Comparison of ENCODE assay signal across 16 cellular contexts in the genomic region with DNA sequence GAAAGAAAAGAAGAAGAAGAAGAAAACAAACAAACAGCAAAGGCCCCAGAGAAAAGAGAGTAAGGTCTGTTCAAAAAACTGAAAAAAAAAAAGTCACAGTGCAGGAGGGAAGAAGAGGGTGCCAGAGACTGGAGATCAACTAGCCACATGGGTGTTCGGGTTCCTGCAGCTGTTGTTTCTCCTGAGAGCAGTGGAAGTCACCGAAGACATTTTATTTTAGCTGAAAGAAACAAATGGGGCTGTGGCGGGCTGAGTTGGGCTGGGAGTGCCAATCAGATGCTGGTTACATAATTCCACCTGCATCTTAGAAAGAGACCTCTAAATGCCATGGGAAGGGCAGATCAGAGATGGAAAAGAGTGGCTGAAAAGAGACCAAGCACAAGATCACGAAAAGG. TPM values are rescaled to one million over a fixed set of nuclear protein-coding genes. Genes with fewer than 3 reads are reported as not detected.
DNase-seq lines count a peak whose midpoint lies in the region; ATAC-seq, FAIRE-seq and TF ChIP-seq lines count a peak whose summit lies in the region.
"Had no signal": no experiment of that assay in that cellular context is flagged by ENCODE, and none has a peak within 500 bp of the region (broad histone marks: within the 10 kb centered on the region; RNA-seq: fewer than 3 reads in every experiment).

No MANE protein-coding gene starts in this region.

- H3K4me3 ChIP-seq in A673 (ENCODE audit: low read depth, low read length, poor library complexity, severe bottlenecking) (no peak overlapping the region), H1 (ENCODE audit: extremely low read depth in 1 of 4, insufficient read depth in 2 of 4, low read depth in 3 of 4, low read length in 4 of 4) (no peak overlapping the region), dorsolateral prefrontal cortex (no peak overlapping the region)
- H3K4me3 ChIP-seq: adrenal gland, SK-N-MC had no signal

- H3K36me3 ChIP-seq in A673 (ENCODE audit: insufficient read depth, low read length, poor library complexity, severe bottlenecking) (no peaks in the 10 kb centered on the region), H1 (ENCODE audit: control insufficient read depth in 2 of 4, insufficient read depth in 4 of 4, low read length in 3 of 4) (no peaks in the 10 kb centered on the region)
- H3K36me3 ChIP-seq: adrenal gland had no signal

- peaks cover 13 to 97% of the 10 kb centered on the region in 2 experiments for H3K79me2 ChIP-seq in H1 (ENCODE audit: control insufficient read depth in 1 of 2, insufficient read depth in 2 of 2, low read length in 2 of 2)

- no peaks in the 10 kb centered on the region for H3K9me3 Mint-ChIP-seq in osteocyte (ENCODE audit: unreplicated experiment)
- H3K9me3 Mint-ChIP-seq: natural killer cell had no signal

- H3K36me3 Mint-ChIP-seq in osteocyte (ENCODE audit: unreplicated experiment): no peaks in the 10 kb centered on the region
- H3K36me3 Mint-ChIP-seq: natural killer cell had no signal

- TF ChIP-seq CTCF in A673 (conservative IDR thresholded peaks at IDR 0.05; ENCODE audit: low read depth, low read length): no peak
- no peak for TF ChIP-seq CTCF in H1 (IDR thresholded peaks at IDR 0.05; ENCODE audit: control extremely low read depth in 1 of 3, insufficient read depth in 1 of 3, low read depth in 1 of 3, low read length in 3 of 3)
- TF ChIP-seq CTCF in osteocyte (IDR thresholded peaks at IDR 0.05): no peak
- no peak for TF ChIP-seq CTCF in dorsolateral prefrontal cortex (IDR thresholded peaks at IDR 0.05 in 54 of 56, conservative IDR thresholded peaks at IDR 0.05 in 2 of 56; ENCODE audit: low read depth in 1 of 56, partially characterized antibody in 56 of 56)

- no peaks in the 10 kb centered on the region; the same call in 1 of the 2 replicates for H3K23me2 ChIP-seq in H1 (ENCODE audit: low read depth, low read length)

- intact Hi-C loops in A673 (cut with micrococcal nuclease; ENCODE audit: unreplicated experiment): no loop called here
- intact Hi-C loops in dorsolateral prefrontal cortex (cut with DNase I): no loop called here

- H3K9ac ChIP-seq in H1 (replicated peaks in 1 of 4; ENCODE audit: extremely low read depth in 1 of 4, low read depth in 3 of 4, low read length in 3 of 4): no peak overlapping the region

- FAIRE-seq in H1 (lab: Jason Lieb, UNC): no peak
- FAIRE-seq: endometrium, GM19239 had no signal

- TF ChIP-seq RAD21 in H1 (IDR thresholded peaks at IDR 0.05 in 1 of 2, conservative IDR thresholded peaks at IDR 0.05 in 1 of 2; ENCODE audit: low read depth in 2 of 2, low read length in 2 of 2): no peak

- H3K4ac ChIP-seq in H1 (replicated peaks; ENCODE audit: insufficient read length, low read depth, low read length): no peak overlapping the region

- H2BK20ac ChIP-seq in H1 (ENCODE audit: low read length): peak overlapping the region; percentile 13; the same call in 1 of the 2 replicates

- no peak overlapping the region for H3K18ac ChIP-seq in H1 (ENCODE audit: extremely low read depth, low read length)

- ATAC-seq in GM18873 (IDR thresholded peaks at IDR 0.05; ENCODE audit: low FRiP score, unreplicated experiment): no peak
- ATAC-seq: natural killer cell had no signal

- H4K91ac ChIP-seq in H1 (replicated peaks; ENCODE audit: insufficient read length, low read length): no peak overlapping the region

- no TSS peak for BruUV-seq in A673 (replicated peaks; lab: Mats Ljungman, UMichigan)

- peak overlapping the region; percentile 94 for H3K27ac Mint-ChIP-seq in osteocyte (ENCODE audit: unreplicated experiment)
- H3K27ac Mint-ChIP-seq: natural killer cell had no signal

- H3K4me3 Mint-ChIP-seq in osteocyte (ENCODE audit: unreplicated experiment): no peak overlapping the region
- H3K4me3 Mint-ChIP-seq: natural killer cell had no signal

- peak overlapping the region; percentile 52; the same call in 1 of the 2 replicates for H2BK5ac ChIP-seq in H1 (ENCODE audit: low read depth, low read length)

- H3K27ac ChIP-seq in A673 (ENCODE audit: low read depth, low read length, poor library complexity, severe bottlenecking) (peak overlapping the region; percentile 55), H1 (ENCODE audit: low read depth, low read length) (no peak overlapping the region), dorsolateral prefrontal cortex (peak overlapping the region in 26 of 59 donors; percentile 1 to 85 (median 44))
- H3K27ac ChIP-seq: SK-N-MC had no signal

- H2AK5ac ChIP-seq in H1 (ENCODE audit: low read depth, low read length): peak overlapping the region; percentile 40; the same call in 1 of the 2 replicates

- no peaks in the 10 kb centered on the region for H3K27me3 Mint-ChIP-seq in osteocyte (ENCODE audit: unreplicated experiment)

- peaks cover 97% of the 10 kb centered on the region for H3K4me1 ChIP-seq in A673 (ENCODE audit: insufficient read depth, low read length, poor library complexity, severe bottlenecking)
- peaks cover 0 to 36% (median 16%) of the 10 kb centered on the region in 4 experiments; a peak in 6 of 7 replicates for H3K4me1 ChIP-seq in H1 (replicated peaks in 1 of 4; ENCODE audit: control insufficient read depth in 3 of 4, insufficient read depth in 4 of 4, low read length in 3 of 4)

- no peaks in the 10 kb centered on the region for H3K27me3 ChIP-seq in A673 (replicated peaks; ENCODE audit: insufficient read depth, low read depth, low read length, poor library complexity)
- no peaks in the 10 kb centered on the region for H3K27me3 ChIP-seq in H1 (replicated peaks in 1 of 4; ENCODE audit: control insufficient read depth in 3 of 4, extremely low read depth in 1 of 4, insufficient read depth in 3 of 4, low read length in 3 of 4)
- peaks cover 0 to 8% (median 0%) of the 10 kb centered on the region in 45 donors for H3K27me3 ChIP-seq in dorsolateral prefrontal cortex
- H3K27me3 ChIP-seq: adrenal gland had no signal

- 90% methylated on average over 4 of the region's 4 CpGs; no CpG with 5 or more reads in 1 of the 2 experiments for WGBS in H1 (ENCODE audit: extremely low coverage in 1 of 2, insufficient coverage in 1 of 2, insufficient read length in 1 of 2, insufficient replicate concordance in 2 of 2, low coverage in 1 of 2, low lambda C conversion rate in 2 of 2, missing lambda C conversion rate in 1 of 2), 2 experiments

- TF ChIP-seq EP300 in H1 (IDR thresholded peaks at IDR 0.05; ENCODE audit: borderline replicate concordance in 1 of 2, low read depth in 2 of 2, low read length in 2 of 2): no peak

- no peak overlapping the region for H4K5ac ChIP-seq in H1 (ENCODE audit: insufficient read length, low read depth, low read length)

- H4K20me1 ChIP-seq in H1 (replicated peaks in 1 of 2; ENCODE audit: control insufficient read depth in 1 of 2, insufficient read depth in 2 of 2, low read length in 2 of 2): peaks cover 12 to 46% of the 10 kb centered on the region in 2 experiments

- POLR2A ChIA-PET in A673 (lab: Charles Lee; ENCODE audit: low non-redundant PET): interaction anchor here (0.7 kb wide), 1 partner anchor 37 kb away, joined by 3 read pairs; no protein-coding TSS in a partner anchor
- POLR2A ChIA-PET in H1 (lab: Charles Lee; ENCODE audit: partially characterized antibody): interaction anchor here (0.5 to 2.2 kb wide), 4 partner anchors 10 to 1724 kb away, joined by 3 to 8 read pairs (median 4); no protein-coding TSS in a partner anchor

- CTCF ChIA-PET in A673 (lab: Charles Lee): interaction anchor here (0.9 kb wide), 1 partner anchor 101 kb away, joined by 4 read pairs; no protein-coding TSS in a partner anchor
- CTCF ChIA-PET in H1 (lab: Charles Lee; ENCODE audit: partially characterized antibody): interaction anchor here (1.0 to 19.1 kb wide), 6 partner anchors 9 to 148 kb away, joined by 3 to 291 read pairs (median 4); no protein-coding TSS in a partner anchor

- H2BK12ac ChIP-seq in H1 (ENCODE audit: low read depth, low read length): 0 out of 2 replicates have a peak overlapping the region, but pooled peaks have one; percentile 17

- H2AFZ ChIP-seq in H1 (ENCODE audit: low read length): no peak overlapping the region

- H3K4me2 ChIP-seq in H1 (ENCODE audit: insufficient read depth in 1 of 2, low read depth in 2 of 2, low read length in 2 of 2): no peak overlapping the region

- no peak overlapping the region for H2BK120ac ChIP-seq in H1 (replicated peaks; ENCODE audit: low read depth, low read length)

- H3K4me1 Mint-ChIP-seq in osteocyte (ENCODE audit: unreplicated experiment): peaks cover 97% of the 10 kb centered on the region

- no peak overlapping the region for H3K14ac ChIP-seq in H1 (ENCODE audit: insufficient read length)

- no peak overlapping the region for H4K8ac ChIP-seq in H1 (ENCODE audit: extremely low read depth, insufficient read depth, low read length)

- H3K56ac ChIP-seq in H1 (replicated peaks; ENCODE audit: insufficient read length, low read depth, low read length): no peak overlapping the region

- TF ChIP-seq POLR2A in H1 (IDR thresholded peaks at IDR 0.05; ENCODE audit: control extremely low read depth in 1 of 2, low read depth in 2 of 2, low read length in 2 of 2): no peak

- peaks cover 41% of the 10 kb centered on the region for H3K79me1 ChIP-seq in H1 (ENCODE audit: low read depth, low read length)

- H3K9me3 ChIP-seq in A673 (ENCODE audit: low read depth, low read length, poor library complexity, severe bottlenecking) (no peaks in the 10 kb centered on the region), H1 (ENCODE audit: insufficient read depth in 2 of 2, low read depth in 1 of 2, low read length in 1 of 2) (no peaks in the 10 kb centered on the region)
- H3K9me3 ChIP-seq: adrenal gland had no signal

- H3K23ac ChIP-seq in H1 (ENCODE audit: insufficient read length): no peak overlapping the region

- H2BK15ac ChIP-seq in H1 (ENCODE audit: low read length): no peak overlapping the region

- DNase-seq in A673 (ENCODE audit: low spot score) (no peak), LHCN-M2 (ENCODE audit: low read depth) (peak; percentile 53), H1 (ENCODE audit: low read depth in 1 of 2, low spot score in 2 of 2) (no peak), osteocyte (ENCODE audit: extremely low spot score, unreplicated experiment) (no peak), dorsolateral prefrontal cortex (no peak), medulla oblongata (ENCODE audit: extremely low spot score) (no peak)
- no peak for DNase-seq in activated effector memory CD4-positive, alpha-beta T cell treated with anti-CD3 and anti-CD28 coated beads, Interleukin-2, amount 50 U/mL, for 16 hours
- DNase-seq: activated CD4-positive, alpha-beta T cell treated with anti-CD3 and anti-CD28 coated beads for 48 hours; adrenal gland; HCEC 1CT; natural killer cell; stimulated activated naive CD4-positive, alpha-beta T cell treated with Interleukin-2 at 50 U/mL for 16 hours had no signal

RNA-seq across cellular contexts. Expression of gene ACTN1, which starts 33.9 kb away (rescaled TPM):
- total RNA-seq in A673 (2021): 148 and 163 TPM in 2 replicates
- total RNA-seq in LHCN-M2 (2014; rRNA removed): 292 and 318 TPM in 2 replicates
- polyA plus RNA-seq in LHCN-M2 (2012): 584 TPM
- total RNA-seq in H1 (2021; fragmentation: NEBNext Ultra II Directional; extraction: Animal tissue kit (Norgen Biotek cat#: 25700)): 253 and 262 TPM in 2 replicates
- 236 and 302 TPM in 2 replicates for polyA plus RNA-seq in H1 (2011; rRNA removed)
- polyA plus RNA-seq in H1 (2011; cell fraction: cytosol; rRNA removed): 181 TPM
- 508 TPM for polyA plus RNA-seq in H1 (2011; cell fraction: nucleus; rRNA removed)
- 230 to 270 TPM (median 252 TPM) in 4 replicates for polyA plus RNA-seq in H1 (2012, experiment 1 of 2)
- 133 TPM for polyA plus RNA-seq in H1 (2012, experiment 2 of 2)
- 162 TPM for polyA plus RNA-seq in H1 (2013, experiment 1 of 2)
- polyA plus RNA-seq in H1 (2013, experiment 2 of 2): 147 TPM
- 205 and 224 TPM in 2 replicates for polyA minus RNA-seq in H1 (2011; rRNA and poly(A)+ RNA removed)
- polyA minus RNA-seq in H1 (2011; cell fraction: cytosol; rRNA and poly(A)+ RNA removed): 222 TPM
- polyA minus RNA-seq in H1 (2011; cell fraction: nucleus; rRNA and poly(A)+ RNA removed): 201 TPM
- 371 and 380 TPM in 2 replicates for total RNA-seq in osteocyte
- 100 to 1,000 TPM in 115 of 120 experiments, 10 to 100 TPM in 5; 56.9 to 234 (median 157) TPM for total RNA-seq in dorsolateral prefrontal cortex
